ENCODE assay signal across 1 cellular context in the genomic region with DNA sequence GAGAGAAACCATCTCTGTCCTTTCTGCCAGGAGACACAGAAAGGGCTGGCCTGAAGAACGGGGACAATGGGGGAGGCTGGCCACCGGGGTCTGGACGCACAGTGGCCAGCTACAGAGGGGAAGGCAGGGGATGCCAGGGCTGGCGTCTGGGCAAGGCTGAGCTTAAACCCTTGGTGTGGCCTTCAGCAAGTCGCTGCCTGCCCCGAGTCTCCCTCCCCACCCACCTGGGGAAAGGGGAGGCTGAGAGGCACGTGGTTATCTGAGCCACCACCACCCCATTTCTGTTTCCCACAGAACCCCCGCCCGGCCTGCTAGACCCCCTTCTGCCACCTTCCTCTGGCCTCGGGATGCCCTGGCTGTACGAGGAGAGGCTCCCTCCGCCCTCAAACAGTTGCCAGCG.
TF ChIP-seq lines count a peak whose summit lies in the region.

No MANE protein-coding gene starts in this region.

TF ChIP-seq in H1, 55 proteins besides CTCF, POLR2A, EP300 and RAD21:
- no peak for TF ChIP-seq GTF2F1 (IDR thresholded peaks at IDR 0.05; ENCODE audit: borderline replicate concordance, low read depth, low read length)
TF ChIP-seq in H1: peak in this region for 0.
